8 cellular contexts compared by ENCODE assay signal in genomic region chr5:138213161-138214029, GRCh38. TPM values are rescaled to one million over a fixed set of nuclear protein-coding genes. Genes with fewer than 3 reads are reported as not detected.
DNase-seq lines count a peak whose midpoint lies in the region; ATAC-seq and TF ChIP-seq lines count a peak whose summit lies in the region.

Gene CDC23 (minus strand): TSS chr5:138213323. CDS start chr5:138213312, 11 bp downstream.

- H3K4me2 ChIP-seq in DOHH2 (ENCODE audit: low read length) (peak within 1 kb of the TSS; percentile 74), GM23338 (peak within 1 kb of the TSS; percentile 78)

- H3K27me3 Mint-ChIP-seq in GM23338 (ENCODE audit: insufficient read depth, low read depth, poor library complexity), result peaks cover 10% of the 10 kb centered on the region
- peaks cover under 1 to 4% (median under 1%) of the 10 kb centered on the region in 3 donors for H3K27me3 Mint-ChIP-seq in naive B cell
- H3K27me3 Mint-ChIP-seq in stimulated activated memory B cell treated with anti-CD40 and anti-IgM and Interleukin-4, amounts not matched to agents 10 μg/mL and 1 μg/mL and 100 μg/mL, for 72 hours, result no peaks in the 10 kb centered on the region

- H3K4me1 Mint-ChIP-seq in GM23338 (peaks cover 6% of the 10 kb centered on the region; the same call in 2 of the 3 replicates), naive B cell (peaks cover 18 to 32% (median 19%) of the 10 kb centered on the region in 3 donors)
- H3K4me1 Mint-ChIP-seq in stimulated activated memory B cell treated with anti-CD40 and anti-IgM and Interleukin-4, amounts not matched to agents 10 μg/mL and 1 μg/mL and 100 μg/mL, for 72 hours, result peaks cover 20% of the 10 kb centered on the region

- ATAC-seq in GM23338, result peak; percentile 95
- peak; percentile 97 for ATAC-seq in naive B cell (ENCODE audit: low read depth in 2 of 2)
- ATAC-seq in stimulated activated memory B cell treated with anti-CD40 and anti-IgM and Interleukin-4, amounts not matched to agents 10 μg/mL and 1 μg/mL and 100 μg/mL, for 72 hours, result peak; percentile 99

- H3F3A ChIP-seq in DOHH2 (ENCODE audit: control insufficient read depth, insufficient read depth), result peaks cover 2% of the 10 kb centered on the region; the same call in 1 of the 2 replicates
- no peaks in the 10 kb centered on the region for H3F3A ChIP-seq in GM23338 (replicated peaks; ENCODE audit: low read depth)

- peaks cover 6% of the 10 kb centered on the region; the same call in 2 of the 3 replicates for H3K9me3 Mint-ChIP-seq in GM23338
- H3K9me3 Mint-ChIP-seq in naive B cell, result no peaks in the 10 kb centered on the region
- H3K9me3 Mint-ChIP-seq in stimulated activated memory B cell treated with anti-CD40 and anti-IgM and Interleukin-4, amounts not matched to agents 10 μg/mL and 1 μg/mL and 100 μg/mL, for 72 hours, result no peaks in the 10 kb centered on the region

- H4K20me1 ChIP-seq in DOHH2 (ENCODE audit: control insufficient read depth, insufficient read depth, low read depth, low read length), result no peaks in the 10 kb centered on the region
- H4K20me1 ChIP-seq in GM23338 (replicated peaks; ENCODE audit: insufficient read depth), result no peaks in the 10 kb centered on the region

- no peaks in the 10 kb centered on the region for H3K9me3 ChIP-seq in DOHH2 (ENCODE audit: control insufficient read depth, insufficient read depth, low read length)

- no peak for TF ChIP-seq CTCF in DOHH2 (IDR thresholded peaks at IDR 0.05; ENCODE audit: low read depth, low read length, poor library complexity, severe bottlenecking)
- no peak for TF ChIP-seq CTCF in GM23338 (conservative IDR thresholded peaks at IDR 0.05; ENCODE audit: low read depth in 2 of 2)

- H3K27me3 ChIP-seq in DOHH2 (ENCODE audit: control insufficient read depth, low read length) (no peaks in the 10 kb centered on the region), GM23338 (ENCODE audit: insufficient read depth) (no peaks in the 10 kb centered on the region)

- H3K36me3 ChIP-seq in DOHH2 (ENCODE audit: control insufficient read depth, low read length), result peaks cover 23% of the 10 kb centered on the region
- no peaks in the 10 kb centered on the region for H3K36me3 ChIP-seq in GM23338 (ENCODE audit: insufficient read depth)

- peak within 1 kb of the TSS; percentile 100 for H3K4me3 Mint-ChIP-seq in GM23338
- peak within 1 kb of the TSS; percentile 95 to 100 (median 99) for H3K4me3 Mint-ChIP-seq in naive B cell
- H3K4me3 Mint-ChIP-seq in stimulated activated memory B cell treated with anti-CD40 and anti-IgM and Interleukin-4, amounts not matched to agents 10 μg/mL and 1 μg/mL and 100 μg/mL, for 72 hours, result peak within 1 kb of the TSS; percentile 97

- DNase-seq in GM23338 (ENCODE audit: low spot score) (peak; percentile 100), LHCN-M2 (ENCODE audit: low read depth) (peak; percentile 99), RPMI8226 (peak; percentile 95), fibroblast of gingiva (ENCODE audit: low read depth) (peak; percentile 96), naive B cell (peak; percentile 92)
- DNase-seq in activated T-helper 1 cell treated with anti-CD3 and anti-CD28 coated beads, Interleukin-2, amount 50 U/mL, for 16 hours (ENCODE audit: low read depth in 1 of 2, low spot score in 1 of 2), result peak; percentile 66 to 82

- peaks cover 18% of the 10 kb centered on the region for H3K4me1 ChIP-seq in DOHH2 (ENCODE audit: control insufficient read depth, low read length)
- peaks cover 5% of the 10 kb centered on the region; the same call in 1 of the 2 replicates for H3K4me1 ChIP-seq in GM23338 (ENCODE audit: insufficient read depth)

- peak within 1 kb of the TSS; percentile 51 for H3K27ac ChIP-seq in DOHH2 (ENCODE audit: low read depth, low read length)
- H3K27ac ChIP-seq in GM23338 (ENCODE audit: low read depth), result peak within 1 kb of the TSS; percentile 81

- H3K4me3 ChIP-seq in DOHH2 (ENCODE audit: low read length) (peak within 1 kb of the TSS; percentile 95), GM23338 (peak within 1 kb of the TSS; percentile 56)

- H3K9me2 ChIP-seq in DOHH2 (replicated peaks; ENCODE audit: control insufficient read depth, low read length), result no peaks in the 10 kb centered on the region
- H3K9me2 ChIP-seq in GM23338 (ENCODE audit: insufficient read depth), result no peaks in the 10 kb centered on the region

- peak within 1 kb of the TSS; percentile 88 for H2AFZ ChIP-seq in GM23338

- H3K79me2 ChIP-seq in DOHH2 (ENCODE audit: control insufficient read depth, low read length) (peaks cover 48% of the 10 kb centered on the region), GM23338 (replicated peaks; ENCODE audit: insufficient read depth) (peaks cover 46% of the 10 kb centered on the region)

- H3K36me3 Mint-ChIP-seq in GM23338 (ENCODE audit: low read depth) (peaks cover 3% of the 10 kb centered on the region; the same call in 1 of the 3 replicates), naive B cell (peaks cover 0 to under 1% of the 10 kb centered on the region in 2 donors)
- H3K36me3 Mint-ChIP-seq in stimulated activated memory B cell treated with anti-CD40 and anti-IgM and Interleukin-4, amounts not matched to agents 10 μg/mL and 1 μg/mL and 100 μg/mL, for 72 hours, result peaks cover 8% of the 10 kb centered on the region

- H3K27ac Mint-ChIP-seq in GM23338 (peak within 1 kb of the TSS; percentile 99), naive B cell (peak within 1 kb of the TSS; percentile 94 to 99 (median 98))
- H3K27ac Mint-ChIP-seq in stimulated activated memory B cell treated with anti-CD40 and anti-IgM and Interleukin-4, amounts not matched to agents 10 μg/mL and 1 μg/mL and 100 μg/mL, for 72 hours, result peak within 1 kb of the TSS; percentile 97

TF ChIP-seq in GM23338, 12 proteins besides CTCF, POLR2A, EP300 and RAD21 (continues in another document):
- peak; percentile 68 for TF ChIP-seq POLR2AphosphoS5 (IDR thresholded peaks at IDR 0.05; ENCODE audit: low read depth)
- TF ChIP-seq ZNF331 (CRISPR knock-in tag; IDR thresholded peaks at IDR 0.05; ENCODE audit: low read depth), result no peak
- no peak for TF ChIP-seq ZNF114 (CRISPR knock-in tag; IDR thresholded peaks at IDR 0.05)
- no peak for TF ChIP-seq EZH2 (IDR thresholded peaks at IDR 0.05; ENCODE audit: low read depth, unreplicated experiment)
- TF ChIP-seq, protein P1, sequence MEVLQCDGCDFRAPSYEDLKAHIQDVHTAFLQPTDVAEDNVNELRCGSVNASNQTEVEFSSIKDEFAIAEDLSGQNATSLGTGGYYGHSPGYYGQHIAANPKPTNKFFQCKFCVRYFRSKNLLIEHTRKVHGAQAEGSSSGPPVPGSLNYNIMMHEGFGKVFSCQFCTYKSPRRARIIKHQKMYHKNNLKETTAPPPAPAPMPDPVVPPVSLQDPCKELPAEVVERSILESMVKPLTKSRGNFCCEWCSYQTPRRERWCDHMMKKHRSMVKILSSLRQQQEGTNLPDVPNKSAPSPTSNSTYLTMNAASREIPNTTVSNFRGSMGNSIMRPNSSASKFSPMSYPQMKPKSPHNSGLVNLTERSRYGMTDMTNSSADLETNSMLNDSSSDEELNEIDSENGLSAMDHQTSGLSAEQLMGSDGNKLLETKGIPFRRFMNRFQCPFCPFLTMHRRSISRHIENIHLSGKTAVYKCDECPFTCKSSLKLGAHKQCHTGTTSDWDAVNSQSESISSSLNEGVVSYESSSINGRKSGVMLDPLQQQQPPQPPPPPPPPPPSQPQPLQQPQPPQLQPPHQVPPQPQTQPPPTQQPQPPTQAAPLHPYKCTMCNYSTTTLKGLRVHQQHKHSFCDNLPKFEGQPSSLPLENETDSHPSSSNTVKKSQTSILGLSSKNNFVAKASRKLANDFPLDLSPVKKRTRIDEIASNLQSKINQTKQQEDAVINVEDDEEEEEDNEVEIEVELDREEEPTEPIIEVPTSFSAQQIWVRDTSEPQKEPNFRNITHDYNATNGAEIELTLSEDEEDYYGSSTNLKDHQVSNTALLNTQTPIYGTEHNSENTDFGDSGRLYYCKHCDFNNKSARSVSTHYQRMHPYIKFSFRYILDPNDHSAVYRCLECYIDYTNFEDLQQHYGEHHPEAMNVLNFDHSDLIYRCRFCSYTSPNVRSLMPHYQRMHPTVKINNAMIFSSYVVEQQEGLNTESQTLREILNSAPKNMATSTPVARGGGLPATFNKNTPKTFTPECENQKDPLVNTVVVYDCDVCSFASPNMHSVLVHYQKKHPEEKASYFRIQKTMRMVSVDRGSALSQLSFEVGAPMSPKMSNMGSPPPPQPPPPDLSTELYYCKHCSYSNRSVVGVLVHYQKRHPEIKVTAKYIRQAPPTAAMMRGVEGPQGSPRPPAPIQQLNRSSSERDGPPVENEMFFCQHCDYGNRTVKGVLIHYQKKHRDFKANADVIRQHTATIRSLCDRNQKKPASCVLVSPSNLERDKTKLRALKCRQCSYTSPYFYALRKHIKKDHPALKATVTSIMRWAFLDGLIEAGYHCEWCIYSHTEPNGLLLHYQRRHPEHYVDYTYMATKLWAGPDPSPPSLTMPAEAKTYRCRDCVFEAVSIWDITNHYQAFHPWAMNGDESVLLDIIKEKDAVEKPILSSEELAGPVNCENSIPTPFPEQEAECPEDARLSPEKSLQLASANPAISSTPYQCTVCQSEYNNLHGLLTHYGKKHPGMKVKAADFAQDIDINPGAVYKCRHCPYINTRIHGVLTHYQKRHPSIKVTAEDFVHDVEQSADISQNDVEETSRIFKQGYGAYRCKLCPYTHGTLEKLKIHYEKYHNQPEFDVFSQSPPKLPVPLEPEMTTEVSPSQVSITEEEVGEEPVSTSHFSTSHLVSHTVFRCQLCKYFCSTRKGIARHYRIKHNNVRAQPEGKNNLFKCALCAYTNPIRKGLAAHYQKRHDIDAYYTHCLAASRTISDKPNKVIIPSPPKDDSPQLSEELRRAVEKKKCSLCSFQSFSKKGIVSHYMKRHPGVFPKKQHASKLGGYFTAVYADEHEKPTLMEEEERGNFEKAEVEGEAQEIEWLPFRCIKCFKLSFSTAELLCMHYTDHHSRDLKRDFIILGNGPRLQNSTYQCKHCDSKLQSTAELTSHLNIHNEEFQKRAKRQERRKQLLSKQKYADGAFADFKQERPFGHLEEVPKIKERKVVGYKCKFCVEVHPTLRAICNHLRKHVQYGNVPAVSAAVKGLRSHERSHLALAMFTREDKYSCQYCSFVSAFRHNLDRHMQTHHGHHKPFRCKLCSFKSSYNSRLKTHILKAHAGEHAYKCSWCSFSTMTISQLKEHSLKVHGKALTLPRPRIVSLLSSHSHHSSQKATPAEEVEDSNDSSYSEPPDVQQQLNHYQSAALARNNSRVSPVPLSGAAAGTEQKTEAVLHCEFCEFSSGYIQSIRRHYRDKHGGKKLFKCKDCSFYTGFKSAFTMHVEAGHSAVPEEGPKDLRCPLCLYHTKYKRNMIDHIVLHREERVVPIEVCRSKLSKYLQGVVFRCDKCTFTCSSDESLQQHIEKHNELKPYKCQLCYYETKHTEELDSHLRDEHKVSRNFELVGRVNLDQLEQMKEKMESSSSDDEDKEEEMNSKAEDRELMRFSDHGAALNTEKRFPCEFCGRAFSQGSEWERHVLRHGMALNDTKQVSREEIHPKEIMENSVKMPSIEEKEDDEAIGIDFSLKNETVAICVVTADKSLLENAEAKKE (CRISPR knock-in tag; IDR thresholded peaks at IDR 0.05), result no peak
- no peak for TF ChIP-seq EZH2phosphoT487 (IDR thresholded peaks at IDR 0.05; ENCODE audit: unreplicated experiment)

RNA-seq across cellular contexts. Expression of gene CDC23, which starts in this region (rescaled TPM):
- total RNA-seq in GM23338 (2014; rRNA removed; shearing (Covaris generic)), result 43.3 and 45.9 TPM in 2 replicates
- polyA plus RNA-seq in GM23338 (2016; fragmentation: Nextera tagmentation; extraction: Ambion mirVana) (20.2 and 28.0 TPM in 2 replicates), naive B cell (ENCODE audit: low read depth in 6 of 6) (10 to 100 TPM; 12.6 to 26.0 (median 14.1) TPM)
- total RNA-seq in LHCN-M2 (2014; rRNA removed), result 27.0 and 27.4 TPM in 2 replicates
- 15.3 TPM for polyA plus RNA-seq in LHCN-M2 (2012)

Comparison
In these comparisons a context has a peak if more than half of its experiments do, and no peak if none do; other contexts are left out.
1. Peak in every context shown above with its lines: DNase-seq, ATAC-seq, H3K4me3 ChIP-seq and H3K27ac ChIP-seq.